In genomic region chr19:53424968-53425597, GRCh38 we compare ENCODE assay signal across 8 cellular contexts.
A peak's percentile ranks its signal among the peaks of the same experiment; 100 is the strongest.
DNase-seq lines count a peak whose midpoint lies in the region; ATAC-seq and TF ChIP-seq lines count a peak whose summit lies in the region.

No MANE protein-coding gene starts in this region.

- TF ChIP-seq CTCF in epithelial cell of esophagus (IDR thresholded peaks at IDR 0.05; ENCODE audit: insufficient read depth, low read depth, low read length, missing control alignments): peak; percentile 62

- DNase-seq in GM19238 (ENCODE audit: insufficient read length, low spot score): peak; percentile 8
- peak; percentile 69 for DNase-seq in NCI-H69 (lab: John Stamatoyannopoulos, UW)
- DNase-seq in activated CD8-positive, alpha-beta memory T cell treated with anti-CD3 and anti-CD28 coated beads for 48 hours (ENCODE audit: low read depth in 2 of 3, low spot score in 2 of 3): peak; percentile 12 to 31 (median 13)
- peak; percentile 69 for DNase-seq in epithelial cell of esophagus (ENCODE audit: low read depth)
- DNase-seq in middle frontal gyrus (ENCODE audit: extremely low spot score, low spot score): peak; percentile 46
- peak; percentile 48 for DNase-seq in stimulated activated CD8-positive, alpha-beta memory T cell treated with anti-CD3 and anti-CD28 coated beads, Interleukin-4, amount 100 ng/mL, for 24 hours (ENCODE audit: low read depth)

- ATAC-seq in HG03039 (IDR thresholded peaks at IDR 0.05; ENCODE audit: unreplicated experiment) (no peak), HG03342 (IDR thresholded peaks at IDR 0.05; ENCODE audit: unreplicated experiment) (no peak)

- no peak overlapping the region for H3K4me3 ChIP-seq in epithelial cell of esophagus (ENCODE audit: low read length)

Comparison
In these comparisons a context has a peak if more than half of its experiments do, and no peak if none do; other contexts are left out.
1. DNase-seq: peak in every context shown above with its lines; median percentile 69 in NCI-H69; 69 in epithelial cell of esophagus; 48 in stimulated activated CD8-positive, alpha-beta memory T cell treated with anti-CD3 and anti-CD28 coated beads, Interleukin-4, amount 100 ng/mL, for 24 hours; 46 in middle frontal gyrus; 13 in activated CD8-positive, alpha-beta memory T cell treated with anti-CD3 and anti-CD28 coated beads for 48 hours; 8 in GM19238.